Comparison of ENCODE assay signal across 17 cellular contexts in genomic region chr1:230589951-230590350, GRCh38. TPM values are rescaled to one million over a fixed set of nuclear protein-coding genes. Genes with fewer than 3 reads are reported as not detected.
DNase-seq lines count a peak whose midpoint lies in the region; ATAC-seq and TF ChIP-seq lines count a peak whose summit lies in the region.
"Had no signal": no experiment of that assay in that cellular context is flagged by ENCODE, and none has a peak within 500 bp of the region (broad histone marks: within the 10 kb centered on the region; RNA-seq: fewer than 3 reads in every experiment).

No MANE protein-coding gene starts in this region.

- H2BK120ac ChIP-seq in trophoblast cell (ENCODE audit: insufficient read depth, low read length, poor library complexity), result no peak overlapping the region

- H2BK5ac ChIP-seq in trophoblast cell (ENCODE audit: low read depth, low read length, poor library complexity), result no peak overlapping the region

- no peak overlapping the region for H3K4ac ChIP-seq in trophoblast cell (ENCODE audit: low read depth, low read length)

- no peak for TF ChIP-seq CTCF in omental fat pad (IDR thresholded peaks at IDR 0.05)

- H3K9me3 ChIP-seq in trophoblast cell (ENCODE audit: insufficient read depth, low read depth, low read length), result peaks cover 2% of the 10 kb centered on the region
- H3K9me3 ChIP-seq: BLaER1 treated with 17β-estradiol and CSF1 and Interleukin-3, amounts not matched to agents 10 nM and 100 nM had no signal

- H3K4me1 ChIP-seq in trophoblast cell (ENCODE audit: control insufficient read depth in 1 of 2, insufficient read depth in 2 of 2, low read length in 2 of 2), result no peaks in the 10 kb centered on the region
- H3K4me1 ChIP-seq: BLaER1 treated with 17β-estradiol and CSF1 and Interleukin-3, amounts not matched to agents 10 nM and 100 nM had no signal

- peak overlapping the region; percentile 97 for H3K23ac ChIP-seq in trophoblast cell (ENCODE audit: low read length)

- H3K36me3 ChIP-seq in trophoblast cell (ENCODE audit: control insufficient read depth in 1 of 2, insufficient read depth in 2 of 2, low read length in 2 of 2), result no peaks in the 10 kb centered on the region
- H3K36me3 ChIP-seq: BLaER1 treated with 17β-estradiol and CSF1 and Interleukin-3, amounts not matched to agents 10 nM and 100 nM had no signal

- no peak overlapping the region for H3K9ac ChIP-seq in trophoblast cell (ENCODE audit: low read length)
- H3K9ac ChIP-seq: BLaER1 treated with 17β-estradiol and CSF1 and Interleukin-3, amounts not matched to agents 10 nM and 100 nM had no signal

- H4K8ac ChIP-seq in trophoblast cell (ENCODE audit: low read depth, low read length), result no peak overlapping the region

- H3K79me2 ChIP-seq in trophoblast cell (ENCODE audit: control insufficient read depth, insufficient read depth, low read length, poor library complexity), result no peaks in the 10 kb centered on the region

- CTCF ChIA-PET in HEK293T (lab: Yijun Ruan, JAX), result interaction anchor here (0.8 kb wide), 1 partner anchor 358 kb away, joined by 3 read pairs; no protein-coding TSS in a partner anchor

- no peak overlapping the region for H4K91ac ChIP-seq in trophoblast cell (ENCODE audit: low read depth, low read length)

- WGBS in trophoblast cell (ENCODE audit: extremely low coverage, insufficient coverage, insufficient read length), result no CpG with 5 or more reads among the region's 2 CpGs

- no peak overlapping the region for H3K27ac ChIP-seq in trophoblast cell (ENCODE audit: low read depth, low read length)
- H3K27ac ChIP-seq: BLaER1 treated with 17β-estradiol and CSF1 and Interleukin-3, amounts not matched to agents 10 nM and 100 nM had no signal

- H3K18ac ChIP-seq in trophoblast cell (ENCODE audit: low read length), result no peak overlapping the region

- H3K4me2 ChIP-seq in trophoblast cell (ENCODE audit: low read length), result no peak overlapping the region
- H3K4me2 ChIP-seq: BLaER1 treated with 17β-estradiol and CSF1 and Interleukin-3, amounts not matched to agents 10 nM and 100 nM; GM23338 had no signal

- no peak for ATAC-seq in GM21717 (IDR thresholded peaks at IDR 0.05; ENCODE audit: unreplicated experiment)
- ATAC-seq in omental fat pad (ENCODE audit: low FRiP score), result no peak
- ATAC-seq: CD8-positive, alpha-beta T cell; GM23338; HepG2 had no signal

- POLR2A ChIA-PET in HEK293T (lab: Yijun Ruan, JAX), result no interaction called here

- no peak overlapping the region for H2AK5ac ChIP-seq in trophoblast cell (ENCODE audit: low read length)

- no peak overlapping the region for H3K14ac ChIP-seq in trophoblast cell (ENCODE audit: low read length)

- no peak overlapping the region for H3K4me3 ChIP-seq in trophoblast cell (ENCODE audit: low read depth, low read length)
- H3K4me3 ChIP-seq: BLaER1 treated with 17β-estradiol and CSF1 and Interleukin-3, amounts not matched to agents 10 nM and 100 nM; GM23338 had no signal

- DNase-seq in NCI-H2171 treated with DMSO at 0.1 percent for 48 hours (lab: John Stamatoyannopoulos, UW), result peak; percentile 16
- DNase-seq in NCI-H2171 (lab: John Stamatoyannopoulos, UW), result no peak
- DNase-seq in NCI-H526 (lab: John Stamatoyannopoulos, UW), result peak; percentile 69
- DNase-seq in glomerular visceral epithelial cell (ENCODE audit: extremely low spot score), result peak; percentile 23
- no peak for DNase-seq in trophoblast cell
- DNase-seq in HEK293T (ENCODE audit: extremely low spot score), result no peak
- no peak for DNase-seq in omental fat pad (ENCODE audit: low spot score)
- DNase-seq: Calu3; CD8-positive, alpha-beta T cell; DMS 273 treated with DMSO at 0.1 percent for 48 hours; GDM1; HCEC 1CT; HFFc6 had no signal

- no peak overlapping the region for H2BK12ac ChIP-seq in trophoblast cell (ENCODE audit: low read length)

- H2AFZ ChIP-seq in trophoblast cell (ENCODE audit: insufficient read depth, low read length, poor library complexity), result no peak overlapping the region

- H3K27me3 ChIP-seq in trophoblast cell (ENCODE audit: insufficient read depth, low read length), result no peaks in the 10 kb centered on the region
- H3K27me3 ChIP-seq: BLaER1 treated with 17β-estradiol and CSF1 and Interleukin-3, amounts not matched to agents 10 nM and 100 nM had no signal

- H3K79me1 ChIP-seq in trophoblast cell (ENCODE audit: low read length), result no peaks in the 10 kb centered on the region

- no peak overlapping the region for H4K12ac ChIP-seq in trophoblast cell (ENCODE audit: low read depth, low read length)

TF ChIP-seq in HEK293T, 16 proteins besides CTCF, POLR2A, EP300 and RAD21:
- TF ChIP-seq FOXA1 (IDR thresholded peaks at IDR 0.05), result no peak
- no peak for TF ChIP-seq HDGF (IDR thresholded peaks at IDR 0.05; ENCODE audit: borderline replicate concordance)
- no peak for TF ChIP-seq FOXM1 (IDR thresholded peaks at IDR 0.05; ENCODE audit: borderline replicate concordance)
- TF ChIP-seq NFRKB (IDR thresholded peaks at IDR 0.05), result no peak
- no peak for TF ChIP-seq LEF1 (IDR thresholded peaks at IDR 0.05; ENCODE audit: borderline replicate concordance)
- no peak for TF ChIP-seq TARDBP (IDR thresholded peaks at IDR 0.05)
- no peak for TF ChIP-seq SP1 (IDR thresholded peaks at IDR 0.05)
- TF ChIP-seq BHLHE40 (IDR thresholded peaks at IDR 0.05; ENCODE audit: borderline replicate concordance), result no peak

RNA-seq across cellular contexts. Expression of gene COG2, which starts 52.3 kb away (rescaled TPM):
- polyA plus RNA-seq in trophoblast cell (2013), result 13.7 and 13.8 TPM in 2 replicates
- 10 to 100 TPM; 17.2 to 25.2 (median 22.9) TPM for total RNA-seq in omental fat pad

Comparison
In these comparisons a context has a peak if more than half of its experiments do, and no peak if none do; other contexts are left out.
1. DNase-seq: peak in NCI-H2171 treated with DMSO at 0.1 percent for 48 hours (single experiment), NCI-H526 (2 of 2) and glomerular visceral epithelial cell (single experiment); none in NCI-H2171 (single experiment), trophoblast cell (0 of 2), HEK293T (single experiment) and omental fat pad (single experiment).